In the genomic region with DNA sequence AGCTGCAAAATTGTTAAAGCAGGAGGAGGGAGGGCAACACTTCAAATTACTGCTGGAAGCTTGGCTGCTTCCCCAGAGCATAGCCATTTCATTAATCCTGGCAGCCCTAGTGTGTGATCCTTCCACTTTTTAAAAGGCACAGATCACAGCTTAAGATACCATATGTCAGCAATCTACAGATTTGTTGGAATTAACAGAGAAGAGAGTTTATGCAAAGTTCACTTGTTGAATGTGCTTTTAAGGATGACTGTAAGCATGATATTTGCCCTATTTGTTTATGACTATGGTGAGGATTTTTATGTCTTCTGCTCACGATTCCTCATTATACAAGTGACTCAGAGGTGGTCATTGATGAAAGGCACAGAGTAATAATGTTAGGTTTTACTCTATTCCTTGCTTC, we compare ENCODE assay signal across 1 cellular context.
TF ChIP-seq lines count a peak whose summit lies in the region.

No MANE protein-coding gene starts in this region.

TF ChIP-seq in HCT116, 20 proteins besides CTCF, POLR2A, EP300 and RAD21:
- TF ChIP-seq EGR1 (IDR thresholded peaks at IDR 0.05; ENCODE audit: low read depth) (no peak), CEBPB (IDR thresholded peaks at IDR 0.05; ENCODE audit: low read depth) (no peak), YY1 (IDR thresholded peaks at IDR 0.05; ENCODE audit: extremely low read depth, insufficient replicate concordance, low read depth, low read length) (no peak), CBX3 (IDR thresholded peaks at IDR 0.05; ENCODE audit: low read depth) (no peak), ZFX (IDR thresholded peaks at IDR 0.05) (no peak), TCF7L2 (IDR thresholded peaks at IDR 0.05; ENCODE audit: borderline replicate concordance, extremely low read depth, insufficient read depth, insufficient read length) (no peak), JUND (IDR thresholded peaks at IDR 0.05) (no peak), POLR2AphosphoS5 (IDR thresholded peaks at IDR 0.05; ENCODE audit: low read depth, low read length) (no peak), SP1 (IDR thresholded peaks at IDR 0.05; ENCODE audit: low read depth) (no peak), ZNF274 (IDR thresholded peaks at IDR 0.05; ENCODE audit: low read depth, low read length) (no peak), ELF1 (IDR thresholded peaks at IDR 0.05; ENCODE audit: borderline replicate concordance, low read depth) (no peak), FOSL1 (IDR thresholded peaks at IDR 0.05; ENCODE audit: low read depth) (no peak), SRF (IDR thresholded peaks at IDR 0.05; ENCODE audit: low read depth) (no peak), EZH2 (IDR thresholded peaks at IDR 0.05) (no peak), SIN3A (IDR thresholded peaks at IDR 0.05; ENCODE audit: low read depth) (no peak)
- TF ChIP-seq, protein P1, sequence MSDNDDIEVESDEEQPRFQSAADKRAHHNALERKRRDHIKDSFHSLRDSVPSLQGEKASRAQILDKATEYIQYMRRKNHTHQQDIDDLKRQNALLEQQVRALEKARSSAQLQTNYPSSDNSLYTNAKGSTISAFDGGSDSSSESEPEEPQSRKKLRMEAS (IDR thresholded peaks at IDR 0.05), result no peak
- TF ChIP-seq, protein P2, sequence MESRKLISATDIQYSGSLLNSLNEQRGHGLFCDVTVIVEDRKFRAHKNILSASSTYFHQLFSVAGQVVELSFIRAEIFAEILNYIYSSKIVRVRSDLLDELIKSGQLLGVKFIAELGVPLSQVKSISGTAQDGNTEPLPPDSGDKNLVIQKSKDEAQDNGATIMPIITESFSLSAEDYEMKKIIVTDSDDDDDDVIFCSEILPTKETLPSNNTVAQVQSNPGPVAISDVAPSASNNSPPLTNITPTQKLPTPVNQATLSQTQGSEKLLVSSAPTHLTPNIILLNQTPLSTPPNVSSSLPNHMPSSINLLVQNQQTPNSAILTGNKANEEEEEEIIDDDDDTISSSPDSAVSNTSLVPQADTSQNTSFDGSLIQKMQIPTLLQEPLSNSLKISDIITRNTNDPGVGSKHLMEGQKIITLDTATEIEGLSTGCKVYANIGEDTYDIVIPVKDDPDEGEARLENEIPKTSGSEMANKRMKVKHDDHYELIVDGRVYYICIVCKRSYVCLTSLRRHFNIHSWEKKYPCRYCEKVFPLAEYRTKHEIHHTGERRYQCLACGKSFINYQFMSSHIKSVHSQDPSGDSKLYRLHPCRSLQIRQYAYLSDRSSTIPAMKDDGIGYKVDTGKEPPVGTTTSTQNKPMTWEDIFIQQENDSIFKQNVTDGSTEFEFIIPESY (IDR thresholded peaks at IDR 0.05; ENCODE audit: extremely low read depth, insufficient replicate concordance, low read length), result no peak
- TF ChIP-seq, protein P3, sequence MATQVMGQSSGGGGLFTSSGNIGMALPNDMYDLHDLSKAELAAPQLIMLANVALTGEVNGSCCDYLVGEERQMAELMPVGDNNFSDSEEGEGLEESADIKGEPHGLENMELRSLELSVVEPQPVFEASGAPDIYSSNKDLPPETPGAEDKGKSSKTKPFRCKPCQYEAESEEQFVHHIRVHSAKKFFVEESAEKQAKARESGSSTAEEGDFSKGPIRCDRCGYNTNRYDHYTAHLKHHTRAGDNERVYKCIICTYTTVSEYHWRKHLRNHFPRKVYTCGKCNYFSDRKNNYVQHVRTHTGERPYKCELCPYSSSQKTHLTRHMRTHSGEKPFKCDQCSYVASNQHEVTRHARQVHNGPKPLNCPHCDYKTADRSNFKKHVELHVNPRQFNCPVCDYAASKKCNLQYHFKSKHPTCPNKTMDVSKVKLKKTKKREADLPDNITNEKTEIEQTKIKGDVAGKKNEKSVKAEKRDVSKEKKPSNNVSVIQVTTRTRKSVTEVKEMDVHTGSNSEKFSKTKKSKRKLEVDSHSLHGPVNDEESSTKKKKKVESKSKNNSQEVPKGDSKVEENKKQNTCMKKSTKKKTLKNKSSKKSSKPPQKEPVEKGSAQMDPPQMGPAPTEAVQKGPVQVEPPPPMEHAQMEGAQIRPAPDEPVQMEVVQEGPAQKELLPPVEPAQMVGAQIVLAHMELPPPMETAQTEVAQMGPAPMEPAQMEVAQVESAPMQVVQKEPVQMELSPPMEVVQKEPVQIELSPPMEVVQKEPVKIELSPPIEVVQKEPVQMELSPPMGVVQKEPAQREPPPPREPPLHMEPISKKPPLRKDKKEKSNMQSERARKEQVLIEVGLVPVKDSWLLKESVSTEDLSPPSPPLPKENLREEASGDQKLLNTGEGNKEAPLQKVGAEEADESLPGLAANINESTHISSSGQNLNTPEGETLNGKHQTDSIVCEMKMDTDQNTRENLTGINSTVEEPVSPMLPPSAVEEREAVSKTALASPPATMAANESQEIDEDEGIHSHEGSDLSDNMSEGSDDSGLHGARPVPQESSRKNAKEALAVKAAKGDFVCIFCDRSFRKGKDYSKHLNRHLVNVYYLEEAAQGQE (IDR thresholded peaks at IDR 0.05; ENCODE audit: low read depth), result no peak
- TF ChIP-seq, protein P4, sequence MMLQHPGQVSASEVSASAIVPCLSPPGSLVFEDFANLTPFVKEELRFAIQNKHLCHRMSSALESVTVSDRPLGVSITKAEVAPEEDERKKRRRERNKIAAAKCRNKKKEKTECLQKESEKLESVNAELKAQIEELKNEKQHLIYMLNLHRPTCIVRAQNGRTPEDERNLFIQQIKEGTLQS (IDR thresholded peaks at IDR 0.05), result no peak
